Comparison of ENCODE assay signal across 6 cellular contexts in genomic region chr16:2250652-2251280, GRCh38. TPM values are rescaled to one million over a fixed set of nuclear protein-coding genes. Genes with fewer than 3 reads are reported as not detected.
DNase-seq lines count a peak whose midpoint lies in the region; ATAC-seq and TF ChIP-seq lines count a peak whose summit lies in the region.

No MANE protein-coding gene starts in this region.

- ATAC-seq in omental fat pad (ENCODE audit: low FRiP score) = peak; percentile 31

- DNase-seq in NCI-H226 (peak; percentile 42), cardiac fibroblast (ENCODE audit: low read depth in 2 of 2) (peak; percentile 20 to 49), omental fat pad (ENCODE audit: low spot score) (no peak), T1000 (lab: John Stamatoyannopoulos, UW) (no peak), GM20000 (ENCODE audit: low spot score) (no peak)

- H3K27ac ChIP-seq in C4-2B = peak overlapping the region; percentile 83

- H3K4me3 ChIP-seq in cardiac fibroblast (replicated peaks in 1 of 2; ENCODE audit: low read depth in 2 of 2, low read length in 2 of 2) = peak overlapping the region; percentile 53 to 66

- no peak for TF ChIP-seq CTCF in C4-2B (conservative IDR thresholded peaks at IDR 0.05)
- TF ChIP-seq CTCF in cardiac fibroblast (IDR thresholded peaks at IDR 0.05; ENCODE audit: low read depth, low read length) = no peak
- no peak for TF ChIP-seq CTCF in omental fat pad (IDR thresholded peaks at IDR 0.05)
- no peak for TF ChIP-seq CTCF in GM20000 (IDR thresholded peaks at IDR 0.05; ENCODE audit: extremely low read depth, missing control alignments)

RNA-seq across cellular contexts. Expression of gene ECI1, which starts 0.6 kb away (rescaled TPM):
- 10 to 100 TPM; 26.2 to 66.5 (median 38.4) TPM for total RNA-seq in omental fat pad

RNA-seq across cellular contexts. Expression of gene DNASE1L2, which starts 14.5 kb away (rescaled TPM):
- total RNA-seq in omental fat pad = under 1 TPM in 3 of 4 donors, not detected in 1; 0.63 to 0.93 (median 0.84) TPM

RNA-seq across cellular contexts. Expression of gene RNPS1, which starts 17.2 kb away (rescaled TPM):
- total RNA-seq in omental fat pad = 100 to 1,000 TPM in 1 of 4 donors, 10 to 100 TPM in 3; 84.9 to 171 (median 92.2) TPM

RNA-seq across cellular contexts. Expression of gene E4F1, which starts 27.4 kb away (rescaled TPM):
- 10 to 100 TPM; 18.3 to 39.6 (median 25.7) TPM for total RNA-seq in omental fat pad

RNA-seq across cellular contexts. Expression of gene PGP, which starts 36.1 kb away (rescaled TPM):
- 10 to 100 TPM in 1 of 4 donors, 1 to 10 TPM in 3; 8.1 to 10.4 (median 9.6) TPM for total RNA-seq in omental fat pad

Comparison
In these comparisons a context has a peak if more than half of its experiments do, and no peak if none do; other contexts are left out.
1. DNase-seq: peak in NCI-H226 (single experiment) and cardiac fibroblast (2 of 2); none in omental fat pad (single experiment), T1000 (single experiment) and GM20000 (single experiment).